1 cellular context compared by ENCODE assay signal in the genomic region with DNA sequence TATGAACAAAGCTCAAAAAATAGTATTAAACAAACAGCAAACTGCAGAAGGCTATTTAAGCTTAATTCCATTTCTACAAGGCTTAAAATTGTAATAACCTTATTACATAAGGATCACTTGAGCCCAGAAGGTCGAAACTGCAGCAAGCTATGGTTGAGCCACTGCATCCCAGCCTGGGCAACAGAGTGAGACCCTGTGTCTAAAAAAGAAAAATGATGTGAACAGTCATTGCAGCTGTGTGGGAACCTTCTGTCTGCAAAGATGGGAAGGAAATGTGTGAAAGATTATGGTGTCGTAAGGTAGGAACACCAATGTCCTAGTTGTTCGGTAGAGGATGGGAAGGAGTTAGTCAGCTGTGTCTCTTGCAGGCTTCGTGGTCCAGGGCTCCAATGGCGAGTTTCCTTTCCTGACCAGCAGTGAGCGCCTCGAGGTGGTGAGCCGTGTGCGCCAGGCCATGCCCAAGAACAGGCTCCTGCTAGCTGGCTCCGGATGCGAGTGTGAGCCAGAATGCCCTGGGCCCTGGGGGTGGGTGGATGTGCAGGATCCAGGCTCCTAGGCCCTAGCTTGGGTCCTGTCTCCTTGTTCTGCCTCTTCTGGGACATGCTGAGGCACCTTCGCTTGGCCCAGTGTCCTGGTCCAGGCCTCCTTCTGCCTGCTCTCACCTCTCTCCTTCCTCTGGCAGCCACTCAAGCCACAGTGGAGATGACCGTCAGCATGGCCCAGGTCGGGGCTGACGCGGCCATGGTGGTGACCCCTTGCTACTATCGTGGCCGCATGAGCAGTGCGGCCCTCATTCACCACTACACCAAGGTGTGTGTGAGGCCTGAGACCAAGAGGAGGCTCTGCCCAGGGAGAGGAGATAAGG.
TF ChIP-seq lines count a peak whose summit lies in the region.

No MANE protein-coding gene starts in this region.

TF ChIP-seq in GM23338, 12 proteins besides CTCF, POLR2A, EP300 and RAD21 (continued from another document):
- no peak for TF ChIP-seq EZH2 (IDR thresholded peaks at IDR 0.05; ENCODE audit: low read depth, unreplicated experiment)
- TF ChIP-seq, protein P1, sequence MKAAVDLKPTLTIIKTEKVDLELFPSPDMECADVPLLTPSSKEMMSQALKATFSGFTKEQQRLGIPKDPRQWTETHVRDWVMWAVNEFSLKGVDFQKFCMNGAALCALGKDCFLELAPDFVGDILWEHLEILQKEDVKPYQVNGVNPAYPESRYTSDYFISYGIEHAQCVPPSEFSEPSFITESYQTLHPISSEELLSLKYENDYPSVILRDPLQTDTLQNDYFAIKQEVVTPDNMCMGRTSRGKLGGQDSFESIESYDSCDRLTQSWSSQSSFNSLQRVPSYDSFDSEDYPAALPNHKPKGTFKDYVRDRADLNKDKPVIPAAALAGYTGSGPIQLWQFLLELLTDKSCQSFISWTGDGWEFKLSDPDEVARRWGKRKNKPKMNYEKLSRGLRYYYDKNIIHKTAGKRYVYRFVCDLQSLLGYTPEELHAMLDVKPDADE (IDR thresholded peaks at IDR 0.05) = no peak
- TF ChIP-seq ZNF331 (CRISPR knock-in tag; IDR thresholded peaks at IDR 0.05; ENCODE audit: low read depth) = no peak
- no peak for TF ChIP-seq ZNF114 (CRISPR knock-in tag; IDR thresholded peaks at IDR 0.05)
- no peak for TF ChIP-seq JUNB (IDR thresholded peaks at IDR 0.05; ENCODE audit: unreplicated experiment)
- TF ChIP-seq EZH2phosphoT487 (IDR thresholded peaks at IDR 0.05; ENCODE audit: unreplicated experiment) = no peak
- TF ChIP-seq NANOG (IDR thresholded peaks at IDR 0.05; ENCODE audit: borderline replicate concordance) = no peak
- TF ChIP-seq, protein P2, sequence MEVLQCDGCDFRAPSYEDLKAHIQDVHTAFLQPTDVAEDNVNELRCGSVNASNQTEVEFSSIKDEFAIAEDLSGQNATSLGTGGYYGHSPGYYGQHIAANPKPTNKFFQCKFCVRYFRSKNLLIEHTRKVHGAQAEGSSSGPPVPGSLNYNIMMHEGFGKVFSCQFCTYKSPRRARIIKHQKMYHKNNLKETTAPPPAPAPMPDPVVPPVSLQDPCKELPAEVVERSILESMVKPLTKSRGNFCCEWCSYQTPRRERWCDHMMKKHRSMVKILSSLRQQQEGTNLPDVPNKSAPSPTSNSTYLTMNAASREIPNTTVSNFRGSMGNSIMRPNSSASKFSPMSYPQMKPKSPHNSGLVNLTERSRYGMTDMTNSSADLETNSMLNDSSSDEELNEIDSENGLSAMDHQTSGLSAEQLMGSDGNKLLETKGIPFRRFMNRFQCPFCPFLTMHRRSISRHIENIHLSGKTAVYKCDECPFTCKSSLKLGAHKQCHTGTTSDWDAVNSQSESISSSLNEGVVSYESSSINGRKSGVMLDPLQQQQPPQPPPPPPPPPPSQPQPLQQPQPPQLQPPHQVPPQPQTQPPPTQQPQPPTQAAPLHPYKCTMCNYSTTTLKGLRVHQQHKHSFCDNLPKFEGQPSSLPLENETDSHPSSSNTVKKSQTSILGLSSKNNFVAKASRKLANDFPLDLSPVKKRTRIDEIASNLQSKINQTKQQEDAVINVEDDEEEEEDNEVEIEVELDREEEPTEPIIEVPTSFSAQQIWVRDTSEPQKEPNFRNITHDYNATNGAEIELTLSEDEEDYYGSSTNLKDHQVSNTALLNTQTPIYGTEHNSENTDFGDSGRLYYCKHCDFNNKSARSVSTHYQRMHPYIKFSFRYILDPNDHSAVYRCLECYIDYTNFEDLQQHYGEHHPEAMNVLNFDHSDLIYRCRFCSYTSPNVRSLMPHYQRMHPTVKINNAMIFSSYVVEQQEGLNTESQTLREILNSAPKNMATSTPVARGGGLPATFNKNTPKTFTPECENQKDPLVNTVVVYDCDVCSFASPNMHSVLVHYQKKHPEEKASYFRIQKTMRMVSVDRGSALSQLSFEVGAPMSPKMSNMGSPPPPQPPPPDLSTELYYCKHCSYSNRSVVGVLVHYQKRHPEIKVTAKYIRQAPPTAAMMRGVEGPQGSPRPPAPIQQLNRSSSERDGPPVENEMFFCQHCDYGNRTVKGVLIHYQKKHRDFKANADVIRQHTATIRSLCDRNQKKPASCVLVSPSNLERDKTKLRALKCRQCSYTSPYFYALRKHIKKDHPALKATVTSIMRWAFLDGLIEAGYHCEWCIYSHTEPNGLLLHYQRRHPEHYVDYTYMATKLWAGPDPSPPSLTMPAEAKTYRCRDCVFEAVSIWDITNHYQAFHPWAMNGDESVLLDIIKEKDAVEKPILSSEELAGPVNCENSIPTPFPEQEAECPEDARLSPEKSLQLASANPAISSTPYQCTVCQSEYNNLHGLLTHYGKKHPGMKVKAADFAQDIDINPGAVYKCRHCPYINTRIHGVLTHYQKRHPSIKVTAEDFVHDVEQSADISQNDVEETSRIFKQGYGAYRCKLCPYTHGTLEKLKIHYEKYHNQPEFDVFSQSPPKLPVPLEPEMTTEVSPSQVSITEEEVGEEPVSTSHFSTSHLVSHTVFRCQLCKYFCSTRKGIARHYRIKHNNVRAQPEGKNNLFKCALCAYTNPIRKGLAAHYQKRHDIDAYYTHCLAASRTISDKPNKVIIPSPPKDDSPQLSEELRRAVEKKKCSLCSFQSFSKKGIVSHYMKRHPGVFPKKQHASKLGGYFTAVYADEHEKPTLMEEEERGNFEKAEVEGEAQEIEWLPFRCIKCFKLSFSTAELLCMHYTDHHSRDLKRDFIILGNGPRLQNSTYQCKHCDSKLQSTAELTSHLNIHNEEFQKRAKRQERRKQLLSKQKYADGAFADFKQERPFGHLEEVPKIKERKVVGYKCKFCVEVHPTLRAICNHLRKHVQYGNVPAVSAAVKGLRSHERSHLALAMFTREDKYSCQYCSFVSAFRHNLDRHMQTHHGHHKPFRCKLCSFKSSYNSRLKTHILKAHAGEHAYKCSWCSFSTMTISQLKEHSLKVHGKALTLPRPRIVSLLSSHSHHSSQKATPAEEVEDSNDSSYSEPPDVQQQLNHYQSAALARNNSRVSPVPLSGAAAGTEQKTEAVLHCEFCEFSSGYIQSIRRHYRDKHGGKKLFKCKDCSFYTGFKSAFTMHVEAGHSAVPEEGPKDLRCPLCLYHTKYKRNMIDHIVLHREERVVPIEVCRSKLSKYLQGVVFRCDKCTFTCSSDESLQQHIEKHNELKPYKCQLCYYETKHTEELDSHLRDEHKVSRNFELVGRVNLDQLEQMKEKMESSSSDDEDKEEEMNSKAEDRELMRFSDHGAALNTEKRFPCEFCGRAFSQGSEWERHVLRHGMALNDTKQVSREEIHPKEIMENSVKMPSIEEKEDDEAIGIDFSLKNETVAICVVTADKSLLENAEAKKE (CRISPR knock-in tag; IDR thresholded peaks at IDR 0.05) = no peak
- TF ChIP-seq CREB1 (CRISPR knock-in tag; IDR thresholded peaks at IDR 0.05; ENCODE audit: low read depth) = no peak
TF ChIP-seq in GM23338: peak in this region for 0.
